ENCODE assay signal across 8 cellular contexts in the genomic region with DNA sequence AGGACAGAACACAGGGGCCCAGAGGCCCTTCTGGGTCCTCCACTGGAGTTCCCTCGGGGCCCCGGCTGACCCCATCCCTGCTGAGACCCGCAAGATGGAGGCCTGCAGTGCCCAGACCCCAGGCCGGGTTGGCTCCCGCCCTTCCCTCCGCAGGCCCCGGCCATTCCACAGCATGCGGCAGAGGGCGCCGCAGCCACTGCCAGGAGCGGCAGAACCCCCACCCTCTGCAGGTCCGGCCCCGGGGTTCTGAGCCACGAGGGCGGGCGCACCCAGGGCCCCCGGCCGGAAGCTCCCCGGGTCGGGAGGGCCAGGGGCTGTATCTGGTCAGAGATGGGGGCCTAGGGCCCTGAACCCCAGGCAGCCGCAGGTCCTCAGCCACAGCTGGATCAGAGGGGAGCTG.
DNase-seq lines count a peak whose midpoint lies in the region; TF ChIP-seq lines count a peak whose summit lies in the region.

No MANE protein-coding gene starts in this region.

- peak overlapping the region in 9 of 21 experiments; percentile 12 to 68 (median 39) for H3K27ac ChIP-seq in skin epidermis
- no peak overlapping the region for H3K27ac ChIP-seq in effector memory CD4-positive, alpha-beta T cell (ENCODE audit: insufficient read depth, low read length, poor library complexity, severe bottlenecking)

- H3K4me3 ChIP-seq in choroid plexus epithelial cell (ENCODE audit: low read depth, low read length) (no peak overlapping the region), skin epidermis (peak overlapping the region; percentile 1 to 40 (median 33))
- H3K4me3 ChIP-seq in effector memory CD4-positive, alpha-beta T cell (ENCODE audit: insufficient read depth, low read depth, low read length, poor library complexity, severe bottlenecking), result no peak overlapping the region

- no peaks in the 10 kb centered on the region for H3K36me3 ChIP-seq in effector memory CD4-positive, alpha-beta T cell (ENCODE audit: control insufficient read depth, insufficient read depth, low read length)

- no peaks in the 10 kb centered on the region for H3K27me3 ChIP-seq in effector memory CD4-positive, alpha-beta T cell (replicated peaks; ENCODE audit: control insufficient read depth, insufficient read depth, low read length, poor library complexity, severe bottlenecking)

- TF ChIP-seq CTCF in GM12873 (IDR thresholded peaks at IDR 0.05; ENCODE audit: insufficient read depth, low read depth, low read length, missing control alignments), result peak; percentile 46
- TF ChIP-seq CTCF in choroid plexus epithelial cell (conservative IDR thresholded peaks at IDR 0.05; ENCODE audit: low read depth, low read length), result peak; percentile 54

- H3K4me1 ChIP-seq in effector memory CD4-positive, alpha-beta T cell (ENCODE audit: control insufficient read depth, insufficient read depth, low read length, poor library complexity, severe bottlenecking), result no peaks in the 10 kb centered on the region

- DNase-seq in SKM-1 (lab: John Stamatoyannopoulos, UW; ENCODE audit: unreplicated experiment) (peak; percentile 35), choroid plexus epithelial cell (ENCODE audit: low read depth) (peak; percentile 27), cerebellar nuclear complex (lab: John Stamatoyannopoulos, UW) (no peak), middle frontal gyrus (ENCODE audit: extremely low spot score, low spot score) (no peak)
- no peak for DNase-seq in effector memory CD4-positive, alpha-beta T cell
- no peak for DNase-seq in NK-92 treated with Interleukin-12 subunit alpha and Interleukin-12 subunit beta, amount 100 ng/mL, for 24 hours (lab: John Stamatoyannopoulos, UW)

- no peaks in the 10 kb centered on the region for H3K9me3 ChIP-seq in effector memory CD4-positive, alpha-beta T cell (ENCODE audit: control insufficient read depth, low read length)

Comparison
In these comparisons a context has a peak if more than half of its experiments do, and no peak if none do; other contexts are left out.
1. DNase-seq: peak in SKM-1 (single experiment) and choroid plexus epithelial cell (single experiment); none in cerebellar nuclear complex (0 of 2), middle frontal gyrus (single experiment), effector memory CD4-positive, alpha-beta T cell (0 of 3) and NK-92 treated with Interleukin-12 subunit alpha and Interleukin-12 subunit beta, amount 100 ng/mL, for 24 hours (single experiment).
2. H3K4me3 ChIP-seq: peak in skin epidermis (7 of 7); none in choroid plexus epithelial cell (single experiment) and effector memory CD4-positive, alpha-beta T cell (single experiment).